In genomic region chr17:78715000-78715771, GRCh38 we compare ENCODE assay signal across 10 cellular contexts.
DNase-seq lines count a peak whose midpoint lies in the region; ATAC-seq and TF ChIP-seq lines count a peak whose summit lies in the region.
"Had no signal": no experiment of that assay in that cellular context is flagged by ENCODE, and none has a peak within 500 bp of the region (broad histone marks: within the 10 kb centered on the region; RNA-seq: fewer than 3 reads in every experiment).

No MANE protein-coding gene starts in this region.

- no peak for ATAC-seq in activated T-cell treated with anti-CD3 and anti-CD28 coated beads, Interleukin-2, amount 50 U/mL, for 4 hours
- no peak for ATAC-seq in T-cell (replicated peaks in 1 of 4)
- ATAC-seq in left colon: no peak
- ATAC-seq in GM18861 (IDR thresholded peaks at IDR 0.05; ENCODE audit: unreplicated experiment): no peak

- intact Hi-C loops in esophagus muscularis mucosa (cut with DNase I) (loop anchor here (5.0 kb wide), 1 partner anchor 67 kb away; the partner anchor contains the start of gene CYTH1), thyroid gland (cut with DNase I) (no loop called here), prostate gland (cut with DNase I) (no loop called here), left colon (cut with DNase I, micrococcal nuclease) (no loop called here)

- H3K36me3 Mint-ChIP-seq in activated T-cell treated with anti-CD3 and anti-CD28 coated beads, Interleukin-2, amount 50 U/mL, for 4 hours (ENCODE audit: insufficient read depth): peaks cover 3% of the 10 kb centered on the region
- H3K36me3 Mint-ChIP-seq in T-cell: peaks cover 8% of the 10 kb centered on the region

- H3K4me3 ChIP-seq in esophagus muscularis mucosa (no peak overlapping the region), thyroid gland (replicated peaks in 1 of 3) (no peak overlapping the region), prostate gland (no peak overlapping the region)

- no peak for TF ChIP-seq EP300 in esophagus muscularis mucosa (IDR thresholded peaks at IDR 0.05)

- peak overlapping the region; percentile 78 for H3K4me3 Mint-ChIP-seq in activated T-cell treated with anti-CD3 and anti-CD28 coated beads, Interleukin-2, amount 50 U/mL, for 4 hours
- H3K4me3 Mint-ChIP-seq in T-cell: peak overlapping the region; percentile 53 to 83 (median 65)

- no peak for DNase-seq in activated T-cell treated with anti-CD3 and anti-CD28 coated beads, Interleukin-2, amount 50 U/mL, for 4 hours
- no peak for DNase-seq in activated T-cell treated with anti-CD3 and anti-CD28 coated beads, Interleukin-2, amount 50 U/mL, for 1 hour
- DNase-seq in T-cell (no peak), esophagus muscularis mucosa (ENCODE audit: extremely low spot score) (no peak), thyroid gland (no peak), prostate gland (ENCODE audit: low spot score) (no peak), left colon (no peak)
- DNase-seq: NCI-H1930; stimulated activated CD4-positive, alpha-beta T cell treated with anti-CD3 and anti-CD28 coated beads, Interleukin-2, amount 100 ng/mL, for 24 hours had no signal

- no peaks in the 10 kb centered on the region for H3K9me3 Mint-ChIP-seq in activated T-cell treated with anti-CD3 and anti-CD28 coated beads, Interleukin-2, amount 50 U/mL, for 4 hours
- no peaks in the 10 kb centered on the region for H3K9me3 Mint-ChIP-seq in T-cell

- POLR2A ChIA-PET in T-cell (lab: Charles Lee): interaction anchor here in 1 of 2 donors (0.6 kb wide), 1 partner anchor 10 kb away, joined by 5 read pairs; no protein-coding TSS in a partner anchor

- CTCF ChIA-PET in T-cell (lab: Charles Lee): interaction anchor here (0.5 to 1.6 kb wide), 5 partner anchors 8 to 1911 kb away, joined by 3 to 7 read pairs (median 4); no protein-coding TSS in a partner anchor

- H3K4me1 ChIP-seq in esophagus muscularis mucosa (peaks cover 31 to 76% (median 60%) of the 10 kb centered on the region in 4 donors), thyroid gland (peaks cover 50 to 78% of the 10 kb centered on the region in 2 donors), prostate gland (replicated peaks) (peaks cover 33% of the 10 kb centered on the region)

- no peaks in the 10 kb centered on the region for H3K27me3 ChIP-seq in esophagus muscularis mucosa
- H3K27me3 ChIP-seq in thyroid gland: no peaks in the 10 kb centered on the region
- H3K27me3 ChIP-seq in prostate gland (replicated peaks; ENCODE audit: insufficient read depth): no peaks in the 10 kb centered on the region

- peaks cover 89% of the 10 kb centered on the region for H3K4me1 Mint-ChIP-seq in activated T-cell treated with anti-CD3 and anti-CD28 coated beads, Interleukin-2, amount 50 U/mL, for 4 hours (ENCODE audit: low read depth)
- peaks cover 91 to 95% (median 95%) of the 10 kb centered on the region in 3 donors for H3K4me1 Mint-ChIP-seq in T-cell

- peak overlapping the region in 3 of 4 donors; percentile 13 to 71 (median 27) for H3K27ac ChIP-seq in esophagus muscularis mucosa (replicated peaks in 1 of 4)
- peak overlapping the region in 2 of 3 donors; percentile 15 to 35 for H3K27ac ChIP-seq in thyroid gland
- H3K27ac ChIP-seq in prostate gland: no peak overlapping the region

- H3K36me3 ChIP-seq in esophagus muscularis mucosa (no peaks in the 10 kb centered on the region), thyroid gland (no peaks in the 10 kb centered on the region), prostate gland (no peaks in the 10 kb centered on the region)

- H3K27ac Mint-ChIP-seq in T-cell: peak overlapping the region; percentile 84 to 89

- H3K27me3 Mint-ChIP-seq in activated T-cell treated with anti-CD3 and anti-CD28 coated beads, Interleukin-2, amount 50 U/mL, for 4 hours (ENCODE audit: low read depth): no peaks in the 10 kb centered on the region
- no peaks in the 10 kb centered on the region for H3K27me3 Mint-ChIP-seq in T-cell

- WGBS in esophagus muscularis mucosa: 72% methylated on average over 14 of the region's 14 CpGs
- WGBS in thyroid gland, 2 donors: 75 to 77% methylated on average over 14 of the region's 14 CpGs
- WGBS in prostate gland: 74% methylated on average over 14 of the region's 14 CpGs

- TF ChIP-seq POLR2A in esophagus muscularis mucosa (IDR thresholded peaks at IDR 0.05; ENCODE audit: low read depth) (no peak), thyroid gland (IDR thresholded peaks at IDR 0.05) (no peak), prostate gland (IDR thresholded peaks at IDR 0.05) (no peak)

- H3K9me3 ChIP-seq in esophagus muscularis mucosa (no peaks in the 10 kb centered on the region), thyroid gland (no peaks in the 10 kb centered on the region), prostate gland (no peaks in the 10 kb centered on the region)

- TF ChIP-seq CTCF in esophagus muscularis mucosa (IDR thresholded peaks at IDR 0.05): no peak
- no peak for TF ChIP-seq CTCF in thyroid gland (IDR thresholded peaks at IDR 0.05)
- no peak for TF ChIP-seq CTCF in prostate gland (IDR thresholded peaks at IDR 0.05)

Comparison
In these comparisons a context has a peak if more than half of its experiments do, and no peak if none do; other contexts are left out.
1. H3K27ac ChIP-seq: peak in esophagus muscularis mucosa (3 of 4) and thyroid gland (2 of 3); none in prostate gland (0 of 2).